9 cellular contexts compared by ENCODE assay signal in the genomic region with DNA sequence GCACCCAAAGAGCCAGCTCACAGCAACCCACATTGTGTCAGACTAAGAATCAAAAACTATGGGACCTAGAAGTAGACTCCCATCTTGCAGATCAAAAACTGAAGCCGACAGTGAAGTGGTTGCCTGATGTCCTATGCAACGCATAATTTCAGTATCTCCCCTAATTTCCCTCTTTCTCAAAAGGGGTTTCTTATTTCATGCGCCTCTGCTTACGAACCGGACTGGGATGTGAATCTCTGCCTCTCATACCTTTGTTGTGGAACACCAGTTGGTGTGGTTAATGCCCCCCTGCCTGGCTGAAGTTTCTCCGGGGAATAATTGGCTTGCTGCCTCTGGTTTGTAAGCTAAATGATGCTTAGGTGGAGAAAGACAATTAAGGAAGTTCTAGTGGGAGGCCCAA. TPM values are rescaled to one million over a fixed set of nuclear protein-coding genes. Genes with fewer than 3 reads are reported as not detected.
A peak's percentile ranks its signal among the peaks of the same experiment; 100 is the strongest.
DNase-seq lines count a peak whose midpoint lies in the region; ATAC-seq and TF ChIP-seq lines count a peak whose summit lies in the region.
"Had no signal": no experiment of that assay in that cellular context is flagged by ENCODE, and none has a peak within 500 bp of the region (broad histone marks: within the 10 kb centered on the region; RNA-seq: fewer than 3 reads in every experiment).

No MANE protein-coding gene starts in this region.

- no peak for ATAC-seq in activated CD8-positive, alpha-beta memory T cell treated with anti-CD3 and anti-CD28 coated beads, Interleukin-2, amount 10 ng/mL, durations not matched to agents 7 days and 5 days
- ATAC-seq in activated CD8-positive, alpha-beta T cell treated with anti-CD3 and anti-CD28 coated beads, Interleukin-2, amount 10 ng/mL, durations not matched to agents 7 days and 5 days, result no peak
- ATAC-seq in lower lobe of right lung, result no peak
- no peak for ATAC-seq in SK-N-SH treated with all-trans-retinoic acid at 6 μM for 48 hours
- no peak for ATAC-seq in GM19324 (IDR thresholded peaks at IDR 0.05; ENCODE audit: low FRiP score, unreplicated experiment)

- POLR2A ChIA-PET in activated CD8-positive, alpha-beta T cell treated with anti-CD3 and anti-CD28 coated beads, Interleukin-2, amount 10 ng/mL, durations not matched to agents 7 days and 5 days (lab: Charles Lee), result no interaction called here
- POLR2A ChIA-PET in GM10248 (lab: Yijun Ruan, JAX), result interaction anchor here (0.6 to 1.1 kb wide), 2 partner anchors 9 to 74 kb away, joined by 3 read pairs; no protein-coding TSS in a partner anchor

- peak overlapping the region; percentile 76 for H3K27ac ChIP-seq in lower lobe of right lung
- no peak overlapping the region for H3K27ac ChIP-seq in subcutaneous abdominal adipose tissue (ENCODE audit: low read depth, low read length)
- H3K27ac ChIP-seq: BLaER1 had no signal

- peaks cover 64% of the 10 kb centered on the region for H3K27me3 Mint-ChIP-seq in activated CD8-positive, alpha-beta memory T cell treated with anti-CD3 and anti-CD28 coated beads, Interleukin-2, amount 10 ng/mL, durations not matched to agents 7 days and 5 days
- peaks cover 45% of the 10 kb centered on the region for H3K27me3 Mint-ChIP-seq in activated CD8-positive, alpha-beta T cell treated with anti-CD3 and anti-CD28 coated beads, Interleukin-2, amount 10 ng/mL, durations not matched to agents 7 days and 5 days (ENCODE audit: low read depth)

- no peaks in the 10 kb centered on the region for H3K36me3 ChIP-seq in lower lobe of right lung
- H3K36me3 ChIP-seq in subcutaneous abdominal adipose tissue (ENCODE audit: control insufficient read depth in 5 of 5, insufficient read depth in 5 of 5, low read length in 5 of 5), result no peaks in the 10 kb centered on the region
- H3K36me3 ChIP-seq: BLaER1 had no signal

- H3K4me1 ChIP-seq in lower lobe of right lung (peaks cover 7% of the 10 kb centered on the region), subcutaneous abdominal adipose tissue (ENCODE audit: control insufficient read depth in 5 of 5, insufficient read depth in 5 of 5, low read length in 5 of 5) (peaks cover 9 to 32% (median 12%) of the 10 kb centered on the region in 5 donors)

- DNase-seq in activated CD8-positive, alpha-beta memory T cell treated with anti-CD3 and anti-CD28 coated beads for 24 hours, result peak; percentile 48
- DNase-seq in activated CD8-positive, alpha-beta memory T cell treated with anti-CD3 and anti-CD28 coated beads, Interleukin-2, amount 10 ng/mL, durations not matched to agents 7 days and 5 days, result no peak
- no peak for DNase-seq in activated CD8-positive, alpha-beta T cell treated with anti-CD3 and anti-CD28 coated beads, Interleukin-2, amount 10 ng/mL, durations not matched to agents 7 days and 5 days
- DNase-seq in lower lobe of right lung (no peak), GM10248 (ENCODE audit: extremely low spot score) (no peak)

- H3K4me3 ChIP-seq in lower lobe of right lung (peak overlapping the region; percentile 61), subcutaneous abdominal adipose tissue (ENCODE audit: low read depth in 1 of 5, low read length in 5 of 5) (peak overlapping the region; percentile 19 to 82 (median 67))

- H3K36me3 Mint-ChIP-seq in activated CD8-positive, alpha-beta memory T cell treated with anti-CD3 and anti-CD28 coated beads, Interleukin-2, amount 10 ng/mL, durations not matched to agents 7 days and 5 days, result peaks cover 3% of the 10 kb centered on the region
- no peaks in the 10 kb centered on the region for H3K36me3 Mint-ChIP-seq in activated CD8-positive, alpha-beta T cell treated with anti-CD3 and anti-CD28 coated beads, Interleukin-2, amount 10 ng/mL, durations not matched to agents 7 days and 5 days (ENCODE audit: low read depth)

- no peak overlapping the region for H3K27ac Mint-ChIP-seq in activated CD8-positive, alpha-beta memory T cell treated with anti-CD3 and anti-CD28 coated beads, Interleukin-2, amount 10 ng/mL, durations not matched to agents 7 days and 5 days
- no peak overlapping the region for H3K27ac Mint-ChIP-seq in activated CD8-positive, alpha-beta T cell treated with anti-CD3 and anti-CD28 coated beads, Interleukin-2, amount 10 ng/mL, durations not matched to agents 7 days and 5 days

- TF ChIP-seq CTCF in lower lobe of right lung (IDR thresholded peaks at IDR 0.05), result no peak
- TF ChIP-seq CTCF in GM10248 (IDR thresholded peaks at IDR 0.05; ENCODE audit: control extremely low read depth, extremely low read depth, low read depth, missing control alignments), result no peak

- peak overlapping the region in 1 of 5 donors; percentile 20 for H3K9ac ChIP-seq in subcutaneous abdominal adipose tissue (ENCODE audit: low read length in 5 of 5)
- H3K9ac ChIP-seq: BLaER1 had no signal

- H3K4me1 Mint-ChIP-seq in activated CD8-positive, alpha-beta memory T cell treated with anti-CD3 and anti-CD28 coated beads, Interleukin-2, amount 10 ng/mL, durations not matched to agents 7 days and 5 days, result peaks cover 5% of the 10 kb centered on the region
- peaks cover 8% of the 10 kb centered on the region for H3K4me1 Mint-ChIP-seq in activated CD8-positive, alpha-beta T cell treated with anti-CD3 and anti-CD28 coated beads, Interleukin-2, amount 10 ng/mL, durations not matched to agents 7 days and 5 days (ENCODE audit: low read depth)

- CTCF ChIA-PET in activated CD8-positive, alpha-beta memory T cell treated with anti-CD3 and anti-CD28 coated beads, Interleukin-2, amount 10 ng/mL, durations not matched to agents 7 days and 5 days (lab: Charles Lee), result interaction anchor here (1.0 kb wide), 1 partner anchor 134 kb away, joined by 3 read pairs; no protein-coding TSS in a partner anchor
- CTCF ChIA-PET in activated CD8-positive, alpha-beta T cell treated with anti-CD3 and anti-CD28 coated beads, Interleukin-2, amount 10 ng/mL, durations not matched to agents 7 days and 5 days (lab: Charles Lee), result no interaction called here
- CTCF ChIA-PET in GM10248 (lab: Yijun Ruan, JAX), result interaction anchor here (1.0 to 1.7 kb wide), 3 partner anchors 31 to 135 kb away, joined by 3 to 8 read pairs (median 3); no protein-coding TSS in a partner anchor

- intact Hi-C loops in lower lobe of right lung (cut with DNase I), result no loop called here

- H3K9me3 Mint-ChIP-seq in activated CD8-positive, alpha-beta memory T cell treated with anti-CD3 and anti-CD28 coated beads, Interleukin-2, amount 10 ng/mL, durations not matched to agents 7 days and 5 days (ENCODE audit: low read depth), result no peaks in the 10 kb centered on the region
- no peaks in the 10 kb centered on the region for H3K9me3 Mint-ChIP-seq in activated CD8-positive, alpha-beta T cell treated with anti-CD3 and anti-CD28 coated beads, Interleukin-2, amount 10 ng/mL, durations not matched to agents 7 days and 5 days (ENCODE audit: insufficient read depth)

- no peaks in the 10 kb centered on the region for H3K9me3 ChIP-seq in lower lobe of right lung
- peaks cover 0 to 4% (median 0%) of the 10 kb centered on the region in 5 donors for H3K9me3 ChIP-seq in subcutaneous abdominal adipose tissue (ENCODE audit: control insufficient read depth in 5 of 5, low read length in 5 of 5)

- no peaks in the 10 kb centered on the region for H3K27me3 ChIP-seq in lower lobe of right lung (ENCODE audit: low read depth)
- peaks cover 0 to 15% (median 0%) of the 10 kb centered on the region in 5 donors for H3K27me3 ChIP-seq in subcutaneous abdominal adipose tissue (ENCODE audit: control insufficient read depth in 5 of 5, insufficient read depth in 4 of 5, low read length in 5 of 5)

- no peak overlapping the region for H3K4me3 Mint-ChIP-seq in activated CD8-positive, alpha-beta memory T cell treated with anti-CD3 and anti-CD28 coated beads, Interleukin-2, amount 10 ng/mL, durations not matched to agents 7 days and 5 days
- H3K4me3 Mint-ChIP-seq in activated CD8-positive, alpha-beta T cell treated with anti-CD3 and anti-CD28 coated beads, Interleukin-2, amount 10 ng/mL, durations not matched to agents 7 days and 5 days, result peak overlapping the region; percentile 25

TF ChIP-seq in SK-N-SH treated with all-trans-retinoic acid at 6 μM for 48 hours, 23 proteins besides CTCF, POLR2A, EP300 and RAD21 (continues in another document):
- TF ChIP-seq ZC3H10 (CRISPR knock-in tag; IDR thresholded peaks at IDR 0.05), result no peak
- no peak for TF ChIP-seq ISL1 (CRISPR knock-in tag; IDR thresholded peaks at IDR 0.05)
- no peak for TF ChIP-seq ARNTL (CRISPR knock-in tag; IDR thresholded peaks at IDR 0.05; ENCODE audit: borderline replicate concordance, low read depth)
- TF ChIP-seq, protein P1, sequence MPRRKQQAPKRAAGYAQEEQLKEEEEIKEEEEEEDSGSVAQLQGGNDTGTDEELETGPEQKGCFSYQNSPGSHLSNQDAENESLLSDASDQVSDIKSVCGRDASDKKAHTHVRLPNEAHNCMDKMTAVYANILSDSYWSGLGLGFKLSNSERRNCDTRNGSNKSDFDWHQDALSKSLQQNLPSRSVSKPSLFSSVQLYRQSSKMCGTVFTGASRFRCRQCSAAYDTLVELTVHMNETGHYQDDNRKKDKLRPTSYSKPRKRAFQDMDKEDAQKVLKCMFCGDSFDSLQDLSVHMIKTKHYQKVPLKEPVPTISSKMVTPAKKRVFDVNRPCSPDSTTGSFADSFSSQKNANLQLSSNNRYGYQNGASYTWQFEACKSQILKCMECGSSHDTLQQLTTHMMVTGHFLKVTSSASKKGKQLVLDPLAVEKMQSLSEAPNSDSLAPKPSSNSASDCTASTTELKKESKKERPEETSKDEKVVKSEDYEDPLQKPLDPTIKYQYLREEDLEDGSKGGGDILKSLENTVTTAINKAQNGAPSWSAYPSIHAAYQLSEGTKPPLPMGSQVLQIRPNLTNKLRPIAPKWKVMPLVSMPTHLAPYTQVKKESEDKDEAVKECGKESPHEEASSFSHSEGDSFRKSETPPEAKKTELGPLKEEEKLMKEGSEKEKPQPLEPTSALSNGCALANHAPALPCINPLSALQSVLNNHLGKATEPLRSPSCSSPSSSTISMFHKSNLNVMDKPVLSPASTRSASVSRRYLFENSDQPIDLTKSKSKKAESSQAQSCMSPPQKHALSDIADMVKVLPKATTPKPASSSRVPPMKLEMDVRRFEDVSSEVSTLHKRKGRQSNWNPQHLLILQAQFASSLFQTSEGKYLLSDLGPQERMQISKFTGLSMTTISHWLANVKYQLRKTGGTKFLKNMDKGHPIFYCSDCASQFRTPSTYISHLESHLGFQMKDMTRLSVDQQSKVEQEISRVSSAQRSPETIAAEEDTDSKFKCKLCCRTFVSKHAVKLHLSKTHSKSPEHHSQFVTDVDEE (CRISPR knock-in tag; IDR thresholded peaks at IDR 0.05), result no peak
- TF ChIP-seq ZFP30 (CRISPR knock-in tag; IDR thresholded peaks at IDR 0.05), result no peak
- TF ChIP-seq ZNF70 (CRISPR knock-in tag; IDR thresholded peaks at IDR 0.05), result no peak
- TF ChIP-seq ESRRG (CRISPR knock-in tag; IDR thresholded peaks at IDR 0.05), result no peak
- TF ChIP-seq RARB (CRISPR knock-in tag; IDR thresholded peaks at IDR 0.05), result no peak
- TF ChIP-seq ZFP3 (CRISPR knock-in tag; IDR thresholded peaks at IDR 0.05), result no peak

RNA-seq across cellular contexts. Expression of a gene that starts 0.5 kb away (rescaled TPM):
- total RNA-seq in activated CD8-positive, alpha-beta memory T cell treated with anti-CD3 and anti-CD28 coated beads, Interleukin-2, amount 10 ng/mL, durations not matched to agents 7 days and 5 days, result 1 to 10 TPM; 1.8 to 3.3 TPM
- total RNA-seq in activated CD8-positive, alpha-beta T cell treated with anti-CD3 and anti-CD28 coated beads, Interleukin-2, amount 10 ng/mL, durations not matched to agents 7 days and 5 days, result 1 to 10 TPM; 2.5 to 3.3 TPM
- total RNA-seq in lower lobe of right lung, result 57.7 TPM

Comparison
In these comparisons a context has a peak if more than half of its experiments do, and no peak if none do; other contexts are left out.
1. RNA of a gene that starts 0.5 kb away (total RNA-seq): 57.7 TPM in lower lobe of right lung (single experiment); 2.5 to 3.3 TPM in activated CD8-positive, alpha-beta T cell treated with anti-CD3 and anti-CD28 coated beads, Interleukin-2, amount 10 ng/mL, durations not matched to agents 7 days and 5 days and 1.8 to 3.3 TPM in activated CD8-positive, alpha-beta memory T cell treated with anti-CD3 and anti-CD28 coated beads, Interleukin-2, amount 10 ng/mL, durations not matched to agents 7 days and 5 days; every median in the first group is over 10 times any median in the second.